8 cellular contexts compared by ENCODE assay signal in the genomic region with DNA sequence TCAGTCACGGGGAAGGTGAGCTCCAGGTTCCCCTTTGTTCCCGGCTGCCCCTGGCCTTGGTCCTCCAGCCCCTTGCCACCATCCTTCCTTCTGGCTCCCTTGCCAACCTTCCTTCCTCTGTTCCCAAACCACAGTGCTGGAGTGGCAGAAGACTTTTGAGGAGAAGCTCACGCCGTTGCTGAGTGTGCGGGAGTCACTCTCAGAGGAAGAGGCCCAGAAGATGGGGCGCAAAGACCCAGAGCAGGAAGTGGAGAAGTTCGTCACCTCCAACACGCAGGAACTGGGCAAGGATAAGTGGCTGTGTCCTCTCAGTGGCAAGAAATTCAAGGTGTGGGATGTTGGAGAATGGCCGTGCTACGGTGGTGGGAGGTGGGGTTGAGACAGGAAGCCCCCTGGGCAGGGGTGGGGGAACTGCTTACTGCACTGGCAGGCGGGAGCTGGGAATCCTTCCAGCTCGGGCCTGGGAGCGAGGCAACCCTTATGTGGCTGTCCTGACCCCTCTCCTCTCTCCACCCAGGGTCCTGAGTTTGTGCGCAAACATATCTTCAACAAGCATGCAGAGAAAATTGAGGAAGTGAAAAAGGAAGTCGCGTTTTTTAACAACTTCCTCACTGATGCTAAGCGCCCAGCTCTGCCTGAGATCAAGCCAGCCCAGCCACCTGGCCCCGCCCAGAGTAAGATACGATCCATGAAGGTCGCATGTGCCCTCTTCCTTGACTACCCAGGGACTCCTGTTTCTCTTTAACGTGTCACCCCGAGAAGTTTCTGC. TPM values are rescaled to one million over a fixed set of nuclear protein-coding genes. Genes with fewer than 3 reads are reported as not detected.
A peak's percentile ranks its signal among the peaks of the same experiment; 100 is the strongest.
DNase-seq lines count a peak whose midpoint lies in the region; ATAC-seq and TF ChIP-seq lines count a peak whose summit lies in the region.

No MANE protein-coding gene starts in this region.

- peaks cover 51% of the 10 kb centered on the region for H3K4me1 Mint-ChIP-seq in activated T-helper 17 cell treated with anti-CD3 and anti-CD28 coated beads, Interleukin-2, amount 50 U/mL, for 72 hours
- peaks cover 63 to 74% (median 65%) of the 10 kb centered on the region in 3 donors for H3K4me1 Mint-ChIP-seq in naive B cell

- H3K4me3 Mint-ChIP-seq in activated T-helper 17 cell treated with anti-CD3 and anti-CD28 coated beads, Interleukin-2, amount 50 U/mL, for 72 hours = peak overlapping the region; percentile 73
- peak overlapping the region; percentile 84 to 95 (median 88) for H3K4me3 Mint-ChIP-seq in naive B cell

- H3K9me3 ChIP-seq in DOHH2 (ENCODE audit: control insufficient read depth, insufficient read depth, low read length) = no peaks in the 10 kb centered on the region

- H3K4me2 ChIP-seq in DOHH2 (ENCODE audit: low read length) = peak overlapping the region; percentile 85

- no peaks in the 10 kb centered on the region for H3K9me2 ChIP-seq in DOHH2 (replicated peaks; ENCODE audit: control insufficient read depth, low read length)

- DNase-seq in NAMALWA (ENCODE audit: low spot score) (peak; percentile 96), naive B cell (peak; percentile 86), foreskin melanocyte (no peak), DMS 273 (lab: John Stamatoyannopoulos, UW; ENCODE audit: unreplicated experiment) (no peak)

- ATAC-seq in GM21723 (IDR thresholded peaks at IDR 0.05; ENCODE audit: unreplicated experiment) (peak; percentile 41), naive B cell (ENCODE audit: low read depth in 2 of 2) (peak; percentile 72 to 73), HG02588 (IDR thresholded peaks at IDR 0.05; ENCODE audit: unreplicated experiment) (no peak)
- no peak for ATAC-seq in activated T-helper 17 cell treated with anti-CD3 and anti-CD28 coated beads, Interleukin-2, amount 50 U/mL, for 72 hours (replicated peaks)

- H3K27ac ChIP-seq in DOHH2 (ENCODE audit: low read depth, low read length) = peak overlapping the region; percentile 81

- H3K79me2 ChIP-seq in DOHH2 (ENCODE audit: control insufficient read depth, low read length) = peaks cover 18% of the 10 kb centered on the region

- H3K36me3 ChIP-seq in DOHH2 (ENCODE audit: control insufficient read depth, low read length) = peaks cover 68% of the 10 kb centered on the region

- peak overlapping the region; percentile 83 for H3K27ac Mint-ChIP-seq in activated T-helper 17 cell treated with anti-CD3 and anti-CD28 coated beads, Interleukin-2, amount 50 U/mL, for 72 hours
- H3K27ac Mint-ChIP-seq in naive B cell = peak overlapping the region; percentile 84 to 98 (median 96)

- peak overlapping the region; percentile 83 for H3K4me3 ChIP-seq in DOHH2 (ENCODE audit: low read length)

- no peaks in the 10 kb centered on the region for H3K9me3 Mint-ChIP-seq in activated T-helper 17 cell treated with anti-CD3 and anti-CD28 coated beads, Interleukin-2, amount 50 U/mL, for 72 hours
- H3K9me3 Mint-ChIP-seq in naive B cell = peaks cover 0 to 2% (median 0%) of the 10 kb centered on the region in 7 donors

- H3K4me1 ChIP-seq in DOHH2 (ENCODE audit: control insufficient read depth, low read length) = peaks cover 61% of the 10 kb centered on the region

- H3F3A ChIP-seq in DOHH2 (ENCODE audit: control insufficient read depth, insufficient read depth) = peaks cover 32% of the 10 kb centered on the region

- H3K27me3 ChIP-seq in DOHH2 (ENCODE audit: control insufficient read depth, low read length) = peaks cover 20% of the 10 kb centered on the region

- peaks cover 65% of the 10 kb centered on the region for H3K36me3 Mint-ChIP-seq in activated T-helper 17 cell treated with anti-CD3 and anti-CD28 coated beads, Interleukin-2, amount 50 U/mL, for 72 hours (ENCODE audit: low read depth)
- H3K36me3 Mint-ChIP-seq in naive B cell = peaks cover 13 to 54% of the 10 kb centered on the region in 2 donors

- H4K20me1 ChIP-seq in DOHH2 (ENCODE audit: control insufficient read depth, insufficient read depth, low read depth, low read length) = peaks cover 13% of the 10 kb centered on the region; the same call in 1 of the 2 replicates

- no peak for TF ChIP-seq CTCF in DOHH2 (IDR thresholded peaks at IDR 0.05; ENCODE audit: low read depth, low read length, poor library complexity, severe bottlenecking)

- H3K27me3 Mint-ChIP-seq in activated T-helper 17 cell treated with anti-CD3 and anti-CD28 coated beads, Interleukin-2, amount 50 U/mL, for 72 hours = peaks cover 4% of the 10 kb centered on the region
- peaks cover 4 to 25% (median 24%) of the 10 kb centered on the region in 3 donors for H3K27me3 Mint-ChIP-seq in naive B cell

RNA-seq across cellular contexts. Expression of gene UFSP1, which starts 2.1 kb away (rescaled TPM):
- total RNA-seq in activated T-helper 17 cell treated with anti-CD3 and anti-CD28 coated beads, Interleukin-2, amount 50 U/mL, for 72 hours = 1 to 10 TPM in 1 of 2 donors, under 1 TPM in 1; 0.79 to 3.2 TPM
- 1 to 10 TPM in 3 of 6 donors, under 1 TPM in 2, not detected in 1; 0.34 to 2.5 (median 1.7) TPM for polyA plus RNA-seq in naive B cell (ENCODE audit: low read depth in 6 of 6)

RNA-seq across cellular contexts. Expression of gene ACHE, which starts 8.3 kb away (rescaled TPM):
- total RNA-seq in activated T-helper 17 cell treated with anti-CD3 and anti-CD28 coated beads, Interleukin-2, amount 50 U/mL, for 72 hours = not detected
- under 1 TPM in 2 of 6 donors, not detected in 4; 0.55 to 0.92 TPM for polyA plus RNA-seq in naive B cell (ENCODE audit: low read depth in 6 of 6)

RNA-seq across cellular contexts. Expression of gene SRRT, which starts 12.5 kb away (rescaled TPM):
- total RNA-seq in activated T-helper 17 cell treated with anti-CD3 and anti-CD28 coated beads, Interleukin-2, amount 50 U/mL, for 72 hours = 100 to 1,000 TPM; 208 to 255 TPM
- polyA plus RNA-seq in naive B cell (ENCODE audit: low read depth in 6 of 6) = 10 to 100 TPM; 17.5 to 79.0 (median 46.0) TPM

RNA-seq across cellular contexts. Expression of gene TRIP6, which starts 20.2 kb away (rescaled TPM):
- 10 to 100 TPM; 36.5 to 43.5 TPM for total RNA-seq in activated T-helper 17 cell treated with anti-CD3 and anti-CD28 coated beads, Interleukin-2, amount 50 U/mL, for 72 hours
- 1 to 10 TPM; 2.1 to 5.7 (median 3.4) TPM for polyA plus RNA-seq in naive B cell (ENCODE audit: low read depth in 6 of 6)

RNA-seq across cellular contexts. Expression of gene SLC12A9, which starts 34.9 kb away (rescaled TPM):
- 10 to 100 TPM; 15.7 to 30.1 TPM for total RNA-seq in activated T-helper 17 cell treated with anti-CD3 and anti-CD28 coated beads, Interleukin-2, amount 50 U/mL, for 72 hours
- 10 to 100 TPM in 4 of 6 donors, 1 to 10 TPM in 2; 7.8 to 13.1 (median 11.5) TPM for polyA plus RNA-seq in naive B cell (ENCODE audit: low read depth in 6 of 6)

Comparison
In these comparisons a context has a peak if more than half of its experiments do, and no peak if none do; other contexts are left out.
1. ATAC-seq: peak in GM21723 (single experiment) and naive B cell (2 of 2); none in activated T-helper 17 cell treated with anti-CD3 and anti-CD28 coated beads, Interleukin-2, amount 50 U/mL, for 72 hours (single experiment) and HG02588 (single experiment).
2. DNase-seq: peak in NAMALWA (single experiment) and naive B cell (single experiment); none in foreskin melanocyte (single experiment) and DMS 273 (single experiment).